25 cellular contexts compared by ENCODE assay signal in the genomic region with DNA sequence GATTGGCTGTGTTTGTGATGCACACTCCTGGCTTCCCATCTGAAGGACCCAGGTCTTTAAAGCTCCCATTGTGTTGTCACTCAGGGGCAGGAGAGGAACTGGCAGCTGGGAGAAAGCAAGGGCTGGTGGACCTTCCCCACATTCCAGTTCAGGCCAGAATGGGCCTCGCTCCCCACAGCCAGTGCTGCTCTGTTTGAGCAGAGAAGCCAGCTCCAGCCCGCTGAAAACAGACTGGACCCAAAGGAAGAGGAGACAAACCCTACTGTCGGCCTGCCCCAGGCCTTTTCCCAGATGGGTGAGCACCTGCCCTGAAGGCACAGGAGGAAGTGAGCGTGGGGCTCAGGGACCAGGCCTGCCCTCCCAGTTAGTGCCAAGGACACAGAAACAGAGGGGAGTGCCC.
"Had no signal": no experiment of that assay in that cellular context is flagged by ENCODE, and none has a peak within 500 bp of the region (broad histone marks: within the 10 kb centered on the region; RNA-seq: fewer than 3 reads in every experiment).

No MANE protein-coding gene starts in this region.

- H3K4me3 ChIP-seq: esophagus squamous epithelium, lower lobe of right lung, pancreas, right lobe of liver, thyroid gland, vagina had no signal

- H3K36me3 ChIP-seq: esophagus squamous epithelium, lower lobe of right lung, neutrophil, pancreas, right lobe of liver, thyroid gland, vagina had no signal

- H3K27ac ChIP-seq: lower lobe of right lung, neutrophil, right lobe of liver, thyroid gland, vagina had no signal

- DNase-seq: cortex of kidney; effector memory CD8-positive, alpha-beta T cell; erythroblast; esophagus squamous epithelium; foreskin melanocyte; hypothalamus; immature natural killer cell; islet precursor cell; kidney glomerular epithelial cell; left ventricle myocardium superior; lower lobe of right lung; natural killer cell; right lobe of liver; small intestine; stimulated activated CD4-positive, alpha-beta T cell treated with anti-CD3 and anti-CD28 coated beads, Interleukin-12 subunit alpha, Interleukin-12 subunit beta, amount 100 ng/mL, for 4 hours; stimulated activated CD4-positive, alpha-beta T cell treated with anti-CD3 and anti-CD28 coated beads, Interleukin-1b, Interleukin-23, amount 100 ng/mL, for 48 hours; stimulated activated CD4-positive, alpha-beta T cell treated with anti-CD3 and anti-CD28 coated beads, Interleukin-4, amount 100 ng/mL, for 1 hour; stimulated activated CD8-positive, alpha-beta memory T cell treated with anti-CD3 and anti-CD28 coated beads, Interleukin-4, amount 100 ng/mL, for 48 hours; stimulated activated naive CD4-positive, alpha-beta T cell; stimulated activated naive CD8-positive, alpha-beta T cell treated with anti-CD3 and anti-CD28 coated beads, Interleukin-15, amount 100 ng/mL, for 72 hours; thyroid gland; trophoblast cell had no signal

- H3K4me1 ChIP-seq: lower lobe of right lung, pancreas, right lobe of liver, vagina had no signal

- ATAC-seq: effector memory CD8-positive, alpha-beta T cell; left ventricle myocardium superior; lower lobe of right lung; natural killer cell; pancreas; right lobe of liver; stimulated activated naive CD8-positive, alpha-beta T cell treated with anti-CD3 and anti-CD28 coated beads, Interleukin-15, amount 100 ng/mL, for 72 hours had no signal

- H3K27me3 ChIP-seq: pancreas, right lobe of liver, thyroid gland, vagina had no signal

- H3K9me3 ChIP-seq: esophagus squamous epithelium, lower lobe of right lung, neutrophil, pancreas, right lobe of liver, thyroid gland, vagina had no signal
